Comparison of ENCODE assay signal across 11 cellular contexts in the genomic region with DNA sequence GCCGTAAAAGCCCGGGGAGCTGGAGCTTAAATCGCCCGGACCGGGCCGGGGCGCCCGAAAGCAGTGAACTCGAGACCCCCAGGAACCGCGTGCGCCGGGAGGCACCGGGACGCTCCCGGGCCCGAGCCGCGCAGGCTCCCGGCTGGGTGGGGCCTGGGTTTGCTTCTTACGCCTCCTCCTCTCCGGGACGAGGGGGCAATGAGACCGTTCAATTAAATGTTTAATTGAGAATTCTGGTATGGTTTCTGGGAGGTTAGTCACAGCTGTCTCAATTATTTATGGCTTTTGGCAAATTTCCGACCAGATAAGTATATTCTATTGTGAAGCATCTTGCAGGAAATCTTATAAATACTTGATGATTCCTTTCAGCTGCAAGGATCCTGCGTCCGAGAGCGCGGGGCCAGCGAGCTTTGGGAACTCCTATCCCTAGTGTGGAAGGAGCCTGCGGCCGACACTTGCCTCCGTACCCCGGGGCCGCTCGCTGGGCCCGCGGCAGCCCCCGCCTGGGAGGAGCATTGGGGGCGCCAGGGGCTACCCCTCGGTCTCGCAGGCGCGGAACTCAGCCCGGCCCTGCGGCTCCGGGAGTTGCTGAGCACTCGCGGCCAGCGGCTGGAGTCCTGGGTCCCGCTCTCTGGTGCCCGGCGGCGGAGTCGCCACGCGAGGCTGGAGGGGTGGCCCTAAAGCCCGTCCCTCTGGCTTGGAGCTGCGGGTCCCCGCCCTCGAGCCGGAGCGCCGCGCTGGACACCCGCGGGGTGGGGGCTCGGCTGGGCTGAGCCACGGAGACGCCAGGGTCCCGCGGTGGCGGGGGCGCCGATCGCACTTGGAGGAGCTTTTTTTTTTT. TPM values are rescaled to one million over a fixed set of nuclear protein-coding genes. Genes with fewer than 3 reads are reported as not detected.
A peak's percentile ranks its signal among the peaks of the same experiment; 100 is the strongest.
DNase-seq lines count a peak whose midpoint lies in the region; ATAC-seq and TF ChIP-seq lines count a peak whose summit lies in the region.
"Had no signal": no experiment of that assay in that cellular context is flagged by ENCODE, and none has a peak within 500 bp of the region (broad histone marks: within the 10 kb centered on the region; RNA-seq: fewer than 3 reads in every experiment).

No MANE protein-coding gene starts in this region.

- no peaks in the 10 kb centered on the region for H3K36me3 ChIP-seq in ascending aorta
- no peaks in the 10 kb centered on the region for H3K36me3 ChIP-seq in kidney epithelial cell (ENCODE audit: control insufficient read depth, insufficient read depth, low read length)
- peaks cover 0 to 5% (median 0%) of the 10 kb centered on the region in 5 donors for H3K36me3 ChIP-seq in subcutaneous abdominal adipose tissue (ENCODE audit: control insufficient read depth in 5 of 5, insufficient read depth in 5 of 5, low read length in 5 of 5)

- ATAC-seq in GM21423 (IDR thresholded peaks at IDR 0.05; ENCODE audit: unreplicated experiment), result no peak
- ATAC-seq: A549 had no signal

- DNase-seq in NCI-H1105 treated with DMSO at 0.1 percent for 48 hours (lab: John Stamatoyannopoulos, UW) (peak; percentile 17), NCI-H1105 (lab: John Stamatoyannopoulos, UW) (no peak), ascending aorta (ENCODE audit: low spot score in 2 of 2) (no peak), kidney epithelial cell (ENCODE audit: low read depth) (no peak), inferior parietal cortex (ENCODE audit: extremely low spot score) (no peak), SHP77 (lab: John Stamatoyannopoulos, UW) (no peak)
- DNase-seq: dorsolateral prefrontal cortex had no signal

- H3K4me3 ChIP-seq in ascending aorta (peak overlapping the region; percentile 50 to 54), kidney epithelial cell (ENCODE audit: low read depth, low read length) (peak overlapping the region; percentile 18), subcutaneous abdominal adipose tissue (ENCODE audit: low read depth in 1 of 5, low read length in 5 of 5) (peak overlapping the region in 4 of 5 donors; percentile 42 to 63 (median 56))
- H3K4me3 ChIP-seq: A549 had no signal

- peak overlapping the region in 1 of 5 donors; percentile 11 for H3K9ac ChIP-seq in subcutaneous abdominal adipose tissue (ENCODE audit: low read length in 5 of 5)

- intact Hi-C loops in ascending aorta (cut with DNase I), result no loop called here

- H3K27me3 ChIP-seq in ascending aorta (peaks cover 49% of the 10 kb centered on the region), kidney epithelial cell (ENCODE audit: control insufficient read depth, insufficient read depth, low read length) (peaks cover 55% of the 10 kb centered on the region), subcutaneous abdominal adipose tissue (ENCODE audit: control insufficient read depth in 5 of 5, insufficient read depth in 4 of 5, low read length in 5 of 5) (peaks cover 39 to 61% (median 54%) of the 10 kb centered on the region in 5 donors)

- H3K9me3 ChIP-seq in ascending aorta, result no peaks in the 10 kb centered on the region
- no peaks in the 10 kb centered on the region for H3K9me3 ChIP-seq in subcutaneous abdominal adipose tissue (ENCODE audit: control insufficient read depth in 5 of 5, low read length in 5 of 5)
- H3K9me3 ChIP-seq: A549 had no signal

- TF ChIP-seq CTCF in ascending aorta (IDR thresholded peaks at IDR 0.05) (no peak), kidney epithelial cell (IDR thresholded peaks at IDR 0.05; ENCODE audit: insufficient read depth, low read length, poor library complexity, severe bottlenecking) (no peak)

- no peak overlapping the region for H3K27ac ChIP-seq in ascending aorta
- H3K27ac ChIP-seq in subcutaneous abdominal adipose tissue (ENCODE audit: low read depth, low read length), result no peak overlapping the region
- H3K27ac ChIP-seq: A549, dorsolateral prefrontal cortex had no signal

- H3K4me1 ChIP-seq in ascending aorta (peaks cover 16 to 24% of the 10 kb centered on the region in 2 donors), subcutaneous abdominal adipose tissue (ENCODE audit: control insufficient read depth in 5 of 5, insufficient read depth in 5 of 5, low read length in 5 of 5) (peaks cover 0 to 31% (median 26%) of the 10 kb centered on the region in 5 donors)

RNA-seq across cellular contexts. Expression of a gene that starts 10.3 kb away (rescaled TPM):
- total RNA-seq in ascending aorta, result not detected
- total RNA-seq in kidney epithelial cell, result 1.8 and 4.8 TPM in 2 replicates
- total RNA-seq: temporal lobe had no signal

RNA-seq across cellular contexts. Expression of a gene that starts 35.6 kb away (rescaled TPM):
- total RNA-seq in ascending aorta, result 31.7 TPM
- total RNA-seq in kidney epithelial cell, result 52.9 and 68.7 TPM in 2 replicates
